In genomic region chr2:152694161-152694661, GRCh38 we compare ENCODE assay signal across 9 cellular contexts. TPM values are rescaled to one million over a fixed set of nuclear protein-coding genes. Genes with fewer than 3 reads are reported as not detected.
A peak's percentile ranks its signal among the peaks of the same experiment; 100 is the strongest.
DNase-seq lines count a peak whose midpoint lies in the region; ATAC-seq and TF ChIP-seq lines count a peak whose summit lies in the region.
"Had no signal": no experiment of that assay in that cellular context is flagged by ENCODE, and none has a peak within 500 bp of the region (broad histone marks: within the 10 kb centered on the region; RNA-seq: fewer than 3 reads in every experiment).

No MANE protein-coding gene starts in this region.

- H3K9me3 ChIP-seq in CD8-positive, alpha-beta memory T cell (ENCODE audit: low read length), result no peaks in the 10 kb centered on the region
- no peaks in the 10 kb centered on the region for H3K9me3 ChIP-seq in Peyer's patch

- no peak for TF ChIP-seq POLR2A in Peyer's patch (IDR thresholded peaks at IDR 0.05)

- peaks cover 36 to 72% (median 67%) of the 10 kb centered on the region in 3 donors for H3K4me1 Mint-ChIP-seq in CD8-positive, alpha-beta memory T cell
- H3K4me1 Mint-ChIP-seq: nephron had no signal

- DNase-seq in CD8-positive, alpha-beta memory T cell, result peak; percentile 7 to 53 (median 10)
- DNase-seq in Peyer's patch (no peak), brain microvascular endothelial cell (peak; percentile 87), myocyte (ENCODE audit: low read depth) (peak; percentile 84), midbrain (lab: John Stamatoyannopoulos, UW) (no peak), globus pallidus (ENCODE audit: low spot score) (no peak)

- POLR2A ChIA-PET in CD8-positive, alpha-beta memory T cell (lab: Charles Lee), result interaction anchor here (0.6 kb wide), 1 partner anchor 16 kb away, joined by 12 read pairs; no protein-coding TSS in a partner anchor

- peaks cover 15% of the 10 kb centered on the region for H3K4me1 ChIP-seq in CD8-positive, alpha-beta memory T cell (ENCODE audit: insufficient read depth, low read length)
- peaks cover 0 to 3% (median 0%) of the 10 kb centered on the region in 4 donors for H3K4me1 ChIP-seq in Peyer's patch

- peak overlapping the region; percentile 74 to 90 (median 87) for H3K4me3 Mint-ChIP-seq in CD8-positive, alpha-beta memory T cell
- H3K4me3 Mint-ChIP-seq: nephron had no signal

- H3K27ac ChIP-seq in CD8-positive, alpha-beta memory T cell (ENCODE audit: low read depth, low read length), result peak overlapping the region; percentile 49
- H3K27ac ChIP-seq in Peyer's patch, result peak overlapping the region in 2 of 4 donors; percentile 17 to 29
- peak overlapping the region; percentile 72 for H3K27ac ChIP-seq in brain microvascular endothelial cell

- ATAC-seq in GM21723 (IDR thresholded peaks at IDR 0.05; ENCODE audit: unreplicated experiment) (peak; percentile 66), HG03439 (IDR thresholded peaks at IDR 0.05; ENCODE audit: unreplicated experiment) (no peak)

- no peaks in the 10 kb centered on the region for H3K9me3 Mint-ChIP-seq in CD8-positive, alpha-beta memory T cell
- H3K9me3 Mint-ChIP-seq: nephron had no signal

- H3K27me3 ChIP-seq in CD8-positive, alpha-beta memory T cell (ENCODE audit: insufficient read depth, low read length, poor library complexity, severe bottlenecking), result no peaks in the 10 kb centered on the region
- H3K27me3 ChIP-seq in Peyer's patch, result no peaks in the 10 kb centered on the region
- no peaks in the 10 kb centered on the region for H3K27me3 ChIP-seq in brain microvascular endothelial cell (replicated peaks)

- TF ChIP-seq CTCF in Peyer's patch (IDR thresholded peaks at IDR 0.05) (no peak), brain microvascular endothelial cell (IDR thresholded peaks at IDR 0.05; ENCODE audit: low read depth, low read length, missing control alignments) (no peak)

- no peak overlapping the region for H3K4me3 ChIP-seq in CD8-positive, alpha-beta memory T cell (ENCODE audit: low read length)
- H3K4me3 ChIP-seq in Peyer's patch (peak overlapping the region in 3 of 4 donors; percentile 8 to 34 (median 33)), brain microvascular endothelial cell (ENCODE audit: low read depth, low read length) (peak overlapping the region; percentile 46)

- H3K27ac Mint-ChIP-seq in CD8-positive, alpha-beta memory T cell, result peak overlapping the region; percentile 83 to 97 (median 93)
- H3K27ac Mint-ChIP-seq: nephron had no signal

- CTCF ChIA-PET in CD8-positive, alpha-beta memory T cell (lab: Charles Lee), result interaction anchor here (0.8 kb wide), 1 partner anchor 14 kb away, joined by 4 read pairs; no protein-coding TSS in a partner anchor

- peaks cover 0 to 32% (median 8%) of the 10 kb centered on the region in 3 donors for H3K36me3 Mint-ChIP-seq in CD8-positive, alpha-beta memory T cell

- in situ Hi-C loops in brain microvascular endothelial cell (cut with HindIII; ENCODE audit: low pct_ligation_motif_present, low sequenced_read_pairs), result no loop called here

- H3K27me3 Mint-ChIP-seq in CD8-positive, alpha-beta memory T cell, result no peaks in the 10 kb centered on the region

- no peaks in the 10 kb centered on the region for H3K36me3 ChIP-seq in CD8-positive, alpha-beta memory T cell (ENCODE audit: insufficient read depth, low read length)
- H3K36me3 ChIP-seq in Peyer's patch (peaks cover 0 to 16% (median 0%) of the 10 kb centered on the region in 3 donors), brain microvascular endothelial cell (replicated peaks) (peaks cover 12% of the 10 kb centered on the region)

RNA-seq across cellular contexts. Expression of gene PRPF40A, which starts 23.1 kb away (rescaled TPM):
- total RNA-seq in CD8-positive, alpha-beta memory T cell, result 100 to 1,000 TPM; 138 to 146 TPM
- polyA plus RNA-seq in CD8-positive, alpha-beta memory T cell, result 136 TPM
- total RNA-seq in Peyer's patch (100 to 1,000 TPM in 2 of 4 donors, 10 to 100 TPM in 2; 86.6 to 112 (median 97.1) TPM), myocyte (104 and 111 TPM in 2 replicates)
- 19.8 TPM for polyA plus RNA-seq in myocyte (2012)

RNA-seq across cellular contexts. Expression of gene ARL6IP6, which starts 24.2 kb away (rescaled TPM):
- 10 to 100 TPM; 28.2 to 29.1 TPM for total RNA-seq in CD8-positive, alpha-beta memory T cell
- 31.7 TPM for polyA plus RNA-seq in CD8-positive, alpha-beta memory T cell
- total RNA-seq in Peyer's patch (10 to 100 TPM in 3 of 4 donors, 1 to 10 TPM in 1; 9.1 to 17.4 (median 15.0) TPM), myocyte (19.7 and 23.6 TPM in 2 replicates)
- 13.3 TPM for polyA plus RNA-seq in myocyte (2012)

Comparison
In these comparisons a context has a peak if more than half of its experiments do, and no peak if none do; other contexts are left out.
1. DNase-seq: peak in CD8-positive, alpha-beta memory T cell (5 of 5), brain microvascular endothelial cell (single experiment) and myocyte (single experiment); none in Peyer's patch (0 of 3), midbrain (single experiment) and globus pallidus (single experiment).